In the genomic region with DNA sequence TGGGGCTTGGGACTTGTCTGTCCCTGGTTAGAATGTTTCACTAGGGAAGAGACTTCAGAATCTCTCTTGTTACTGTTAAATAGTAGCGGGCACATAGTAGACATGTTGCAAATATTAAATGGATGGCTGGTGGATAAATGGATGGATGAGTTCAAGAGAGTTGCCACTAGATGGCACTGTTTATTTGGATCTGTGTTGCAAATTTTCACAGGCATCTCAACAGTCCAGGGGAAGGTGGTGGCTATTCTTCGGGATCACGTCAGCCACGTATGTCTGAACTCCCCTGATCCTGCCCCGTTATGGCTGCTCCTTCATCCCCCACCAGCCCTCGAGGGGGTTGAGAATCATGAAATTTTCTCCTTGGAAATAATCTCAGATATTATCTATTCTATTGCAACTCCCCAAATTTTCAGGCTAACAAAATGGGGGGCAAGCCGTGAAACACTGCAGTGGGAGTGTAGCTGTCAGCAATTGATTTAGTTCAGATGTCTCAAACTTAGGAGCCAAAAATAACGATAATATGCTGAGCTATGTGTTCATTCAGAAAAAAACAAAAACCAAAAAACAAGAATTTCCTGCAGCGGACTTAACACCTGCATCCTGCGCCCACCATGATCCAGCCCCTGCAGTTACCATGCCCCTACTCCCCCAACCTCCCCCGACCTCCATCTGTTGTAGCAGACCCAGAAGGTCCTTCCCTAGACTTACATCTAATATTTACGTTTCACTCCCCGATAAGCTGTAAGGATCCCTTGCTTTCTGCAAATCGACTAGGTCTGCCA, we compare ENCODE assay signal across 1 cellular context.
TF ChIP-seq lines count a peak whose summit lies in the region.

No MANE protein-coding gene starts in this region.

TF ChIP-seq in GM23338, 12 proteins besides CTCF, POLR2A, EP300 and RAD21 (continued from another document):
- TF ChIP-seq, protein P1, sequence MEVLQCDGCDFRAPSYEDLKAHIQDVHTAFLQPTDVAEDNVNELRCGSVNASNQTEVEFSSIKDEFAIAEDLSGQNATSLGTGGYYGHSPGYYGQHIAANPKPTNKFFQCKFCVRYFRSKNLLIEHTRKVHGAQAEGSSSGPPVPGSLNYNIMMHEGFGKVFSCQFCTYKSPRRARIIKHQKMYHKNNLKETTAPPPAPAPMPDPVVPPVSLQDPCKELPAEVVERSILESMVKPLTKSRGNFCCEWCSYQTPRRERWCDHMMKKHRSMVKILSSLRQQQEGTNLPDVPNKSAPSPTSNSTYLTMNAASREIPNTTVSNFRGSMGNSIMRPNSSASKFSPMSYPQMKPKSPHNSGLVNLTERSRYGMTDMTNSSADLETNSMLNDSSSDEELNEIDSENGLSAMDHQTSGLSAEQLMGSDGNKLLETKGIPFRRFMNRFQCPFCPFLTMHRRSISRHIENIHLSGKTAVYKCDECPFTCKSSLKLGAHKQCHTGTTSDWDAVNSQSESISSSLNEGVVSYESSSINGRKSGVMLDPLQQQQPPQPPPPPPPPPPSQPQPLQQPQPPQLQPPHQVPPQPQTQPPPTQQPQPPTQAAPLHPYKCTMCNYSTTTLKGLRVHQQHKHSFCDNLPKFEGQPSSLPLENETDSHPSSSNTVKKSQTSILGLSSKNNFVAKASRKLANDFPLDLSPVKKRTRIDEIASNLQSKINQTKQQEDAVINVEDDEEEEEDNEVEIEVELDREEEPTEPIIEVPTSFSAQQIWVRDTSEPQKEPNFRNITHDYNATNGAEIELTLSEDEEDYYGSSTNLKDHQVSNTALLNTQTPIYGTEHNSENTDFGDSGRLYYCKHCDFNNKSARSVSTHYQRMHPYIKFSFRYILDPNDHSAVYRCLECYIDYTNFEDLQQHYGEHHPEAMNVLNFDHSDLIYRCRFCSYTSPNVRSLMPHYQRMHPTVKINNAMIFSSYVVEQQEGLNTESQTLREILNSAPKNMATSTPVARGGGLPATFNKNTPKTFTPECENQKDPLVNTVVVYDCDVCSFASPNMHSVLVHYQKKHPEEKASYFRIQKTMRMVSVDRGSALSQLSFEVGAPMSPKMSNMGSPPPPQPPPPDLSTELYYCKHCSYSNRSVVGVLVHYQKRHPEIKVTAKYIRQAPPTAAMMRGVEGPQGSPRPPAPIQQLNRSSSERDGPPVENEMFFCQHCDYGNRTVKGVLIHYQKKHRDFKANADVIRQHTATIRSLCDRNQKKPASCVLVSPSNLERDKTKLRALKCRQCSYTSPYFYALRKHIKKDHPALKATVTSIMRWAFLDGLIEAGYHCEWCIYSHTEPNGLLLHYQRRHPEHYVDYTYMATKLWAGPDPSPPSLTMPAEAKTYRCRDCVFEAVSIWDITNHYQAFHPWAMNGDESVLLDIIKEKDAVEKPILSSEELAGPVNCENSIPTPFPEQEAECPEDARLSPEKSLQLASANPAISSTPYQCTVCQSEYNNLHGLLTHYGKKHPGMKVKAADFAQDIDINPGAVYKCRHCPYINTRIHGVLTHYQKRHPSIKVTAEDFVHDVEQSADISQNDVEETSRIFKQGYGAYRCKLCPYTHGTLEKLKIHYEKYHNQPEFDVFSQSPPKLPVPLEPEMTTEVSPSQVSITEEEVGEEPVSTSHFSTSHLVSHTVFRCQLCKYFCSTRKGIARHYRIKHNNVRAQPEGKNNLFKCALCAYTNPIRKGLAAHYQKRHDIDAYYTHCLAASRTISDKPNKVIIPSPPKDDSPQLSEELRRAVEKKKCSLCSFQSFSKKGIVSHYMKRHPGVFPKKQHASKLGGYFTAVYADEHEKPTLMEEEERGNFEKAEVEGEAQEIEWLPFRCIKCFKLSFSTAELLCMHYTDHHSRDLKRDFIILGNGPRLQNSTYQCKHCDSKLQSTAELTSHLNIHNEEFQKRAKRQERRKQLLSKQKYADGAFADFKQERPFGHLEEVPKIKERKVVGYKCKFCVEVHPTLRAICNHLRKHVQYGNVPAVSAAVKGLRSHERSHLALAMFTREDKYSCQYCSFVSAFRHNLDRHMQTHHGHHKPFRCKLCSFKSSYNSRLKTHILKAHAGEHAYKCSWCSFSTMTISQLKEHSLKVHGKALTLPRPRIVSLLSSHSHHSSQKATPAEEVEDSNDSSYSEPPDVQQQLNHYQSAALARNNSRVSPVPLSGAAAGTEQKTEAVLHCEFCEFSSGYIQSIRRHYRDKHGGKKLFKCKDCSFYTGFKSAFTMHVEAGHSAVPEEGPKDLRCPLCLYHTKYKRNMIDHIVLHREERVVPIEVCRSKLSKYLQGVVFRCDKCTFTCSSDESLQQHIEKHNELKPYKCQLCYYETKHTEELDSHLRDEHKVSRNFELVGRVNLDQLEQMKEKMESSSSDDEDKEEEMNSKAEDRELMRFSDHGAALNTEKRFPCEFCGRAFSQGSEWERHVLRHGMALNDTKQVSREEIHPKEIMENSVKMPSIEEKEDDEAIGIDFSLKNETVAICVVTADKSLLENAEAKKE (CRISPR knock-in tag; IDR thresholded peaks at IDR 0.05) = no peak
- TF ChIP-seq CREB1 (CRISPR knock-in tag; IDR thresholded peaks at IDR 0.05; ENCODE audit: low read depth) = no peak
- no peak for TF ChIP-seq EZH2phosphoT487 (IDR thresholded peaks at IDR 0.05; ENCODE audit: unreplicated experiment)
- TF ChIP-seq, protein P2, sequence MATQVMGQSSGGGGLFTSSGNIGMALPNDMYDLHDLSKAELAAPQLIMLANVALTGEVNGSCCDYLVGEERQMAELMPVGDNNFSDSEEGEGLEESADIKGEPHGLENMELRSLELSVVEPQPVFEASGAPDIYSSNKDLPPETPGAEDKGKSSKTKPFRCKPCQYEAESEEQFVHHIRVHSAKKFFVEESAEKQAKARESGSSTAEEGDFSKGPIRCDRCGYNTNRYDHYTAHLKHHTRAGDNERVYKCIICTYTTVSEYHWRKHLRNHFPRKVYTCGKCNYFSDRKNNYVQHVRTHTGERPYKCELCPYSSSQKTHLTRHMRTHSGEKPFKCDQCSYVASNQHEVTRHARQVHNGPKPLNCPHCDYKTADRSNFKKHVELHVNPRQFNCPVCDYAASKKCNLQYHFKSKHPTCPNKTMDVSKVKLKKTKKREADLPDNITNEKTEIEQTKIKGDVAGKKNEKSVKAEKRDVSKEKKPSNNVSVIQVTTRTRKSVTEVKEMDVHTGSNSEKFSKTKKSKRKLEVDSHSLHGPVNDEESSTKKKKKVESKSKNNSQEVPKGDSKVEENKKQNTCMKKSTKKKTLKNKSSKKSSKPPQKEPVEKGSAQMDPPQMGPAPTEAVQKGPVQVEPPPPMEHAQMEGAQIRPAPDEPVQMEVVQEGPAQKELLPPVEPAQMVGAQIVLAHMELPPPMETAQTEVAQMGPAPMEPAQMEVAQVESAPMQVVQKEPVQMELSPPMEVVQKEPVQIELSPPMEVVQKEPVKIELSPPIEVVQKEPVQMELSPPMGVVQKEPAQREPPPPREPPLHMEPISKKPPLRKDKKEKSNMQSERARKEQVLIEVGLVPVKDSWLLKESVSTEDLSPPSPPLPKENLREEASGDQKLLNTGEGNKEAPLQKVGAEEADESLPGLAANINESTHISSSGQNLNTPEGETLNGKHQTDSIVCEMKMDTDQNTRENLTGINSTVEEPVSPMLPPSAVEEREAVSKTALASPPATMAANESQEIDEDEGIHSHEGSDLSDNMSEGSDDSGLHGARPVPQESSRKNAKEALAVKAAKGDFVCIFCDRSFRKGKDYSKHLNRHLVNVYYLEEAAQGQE (IDR thresholded peaks at IDR 0.05; ENCODE audit: unreplicated experiment) = no peak
- TF ChIP-seq POLR2AphosphoS5 (IDR thresholded peaks at IDR 0.05; ENCODE audit: low read depth) = no peak
- no peak for TF ChIP-seq ZNF331 (CRISPR knock-in tag; IDR thresholded peaks at IDR 0.05; ENCODE audit: low read depth)
- no peak for TF ChIP-seq EZH2 (IDR thresholded peaks at IDR 0.05; ENCODE audit: low read depth, unreplicated experiment)
- no peak for TF ChIP-seq STAT1 (IDR thresholded peaks at IDR 0.05; ENCODE audit: unreplicated experiment)
- TF ChIP-seq ZNF114 (CRISPR knock-in tag; IDR thresholded peaks at IDR 0.05) = no peak
- TF ChIP-seq JUNB (IDR thresholded peaks at IDR 0.05; ENCODE audit: unreplicated experiment) = no peak
TF ChIP-seq in GM23338: peak in this region for 0.
